17 cellular contexts compared by ENCODE assay signal in genomic region chr13:23903906-23904280, GRCh38. TPM values are rescaled to one million over a fixed set of nuclear protein-coding genes. Genes with fewer than 3 reads are reported as not detected.
DNase-seq lines count a peak whose midpoint lies in the region; ATAC-seq, FAIRE-seq and TF ChIP-seq lines count a peak whose summit lies in the region.
"Had no signal": no experiment of that assay in that cellular context is flagged by ENCODE, and none has a peak within 500 bp of the region (broad histone marks: within the 10 kb centered on the region; RNA-seq: fewer than 3 reads in every experiment).

No MANE protein-coding gene starts in this region.

- H2AK5ac ChIP-seq in H9 (ENCODE audit: insufficient read length, low read length), result no peak overlapping the region

- H3K4ac ChIP-seq in H9 (ENCODE audit: low read depth, low read length), result no peak overlapping the region

- H3K9me3 ChIP-seq in H9 (ENCODE audit: control insufficient read depth, low read depth, low read length), result no peaks in the 10 kb centered on the region
- H3K9me3 ChIP-seq: BLaER1 treated with 17β-estradiol and CSF1 and Interleukin-3, amounts not matched to agents 10 nM and 100 nM; prostate gland; SJCRH30 had no signal

- no peak overlapping the region for H2BK12ac ChIP-seq in H9 (ENCODE audit: insufficient read length, low read depth, low read length)

- TF ChIP-seq CTCF in H9 (conservative IDR thresholded peaks at IDR 0.05) (no peak), D721Med (IDR thresholded peaks at IDR 0.05; ENCODE audit: insufficient read depth, missing control alignments) (no peak)

- H3K9ac ChIP-seq in H9 (ENCODE audit: extremely low read depth, insufficient read length, low read length), result no peak overlapping the region
- H3K9ac ChIP-seq: BLaER1 treated with 17β-estradiol and CSF1 and Interleukin-3, amounts not matched to agents 10 nM and 100 nM had no signal

- H3K4me2 ChIP-seq in H9 (ENCODE audit: insufficient read depth, insufficient read length, low read length), result peak overlapping the region; percentile 44
- H3K4me2 ChIP-seq: BLaER1 treated with 17β-estradiol and CSF1 and Interleukin-3, amounts not matched to agents 10 nM and 100 nM had no signal

- FAIRE-seq in D721Med (lab: Jason Lieb, UNC), result no peak

- no peak overlapping the region for H2BK15ac ChIP-seq in H9 (ENCODE audit: low read depth, low read length)

- no peak overlapping the region for H3T11ph ChIP-seq in H9 (ENCODE audit: low read length)

- peak; percentile 46 for ATAC-seq in stimulated activated naive CD8-positive, alpha-beta T cell treated with anti-CD3 and anti-CD28 coated beads, Interleukin-15, amount 100 ng/mL, for 72 hours
- ATAC-seq in GM21576 (IDR thresholded peaks at IDR 0.05; ENCODE audit: unreplicated experiment), result no peak
- ATAC-seq: left colon had no signal

- peak overlapping the region in 1 of 2 experiments; percentile 17; a peak in 1 of 5 replicates for H3K4me3 Mint-ChIP-seq in H9
- peak overlapping the region; percentile 20 to 51 for H3K4me3 Mint-ChIP-seq in stimulated activated naive CD8-positive, alpha-beta T cell treated with anti-CD3 and anti-CD28 coated beads, Interleukin-15, amount 100 ng/mL, for 72 hours
- H3K4me3 Mint-ChIP-seq: activated T-cell treated with anti-CD3 and anti-CD28 coated beads, Interleukin-2, amount 50 U/mL, for 4 hours had no signal

- H3K14ac ChIP-seq in H9 (ENCODE audit: insufficient read depth, low read length), result peak overlapping the region; percentile 33; the same call in 1 of the 2 replicates

- no peak overlapping the region for H4K91ac ChIP-seq in H9 (ENCODE audit: insufficient read length, low read depth, low read length)

- H3K79me1 ChIP-seq in H9 (ENCODE audit: insufficient read depth, low read depth, low read length, poor library complexity, severe bottlenecking), result no peaks in the 10 kb centered on the region

- no peaks in the 10 kb centered on the region for H3K27me3 ChIP-seq in H9 (ENCODE audit: insufficient read depth, low read length)
- H3K27me3 ChIP-seq: SJCRH30 had no signal

- no peak overlapping the region for H3K27ac ChIP-seq in H9 (ENCODE audit: insufficient read length, low read depth, low read length)
- H3K27ac ChIP-seq: BLaER1 treated with 17β-estradiol and CSF1 and Interleukin-3, amounts not matched to agents 10 nM and 100 nM; prostate gland; SJCRH30 had no signal

- H2BK5ac ChIP-seq in H9 (ENCODE audit: insufficient read length, low read length), result no peak overlapping the region

- no peaks in the 10 kb centered on the region; the same call in 1 of the 2 replicates for H3K27me3 Mint-ChIP-seq in H9 (ENCODE audit: low read depth)
- H3K27me3 Mint-ChIP-seq in stimulated activated naive CD8-positive, alpha-beta T cell treated with anti-CD3 and anti-CD28 coated beads, Interleukin-15, amount 100 ng/mL, for 72 hours, result peaks cover 52% of the 10 kb centered on the region

- WGBS in H9 (ENCODE audit: extremely low coverage, insufficient read length, low lambda C conversion rate), result no CpG with 5 or more reads among the region's 16 CpGs

- no peak overlapping the region for H3K27ac Mint-ChIP-seq in H9
- no peak overlapping the region for H3K27ac Mint-ChIP-seq in stimulated activated naive CD8-positive, alpha-beta T cell treated with anti-CD3 and anti-CD28 coated beads, Interleukin-15, amount 100 ng/mL, for 72 hours

- no peak overlapping the region for H4K8ac ChIP-seq in H9 (replicated peaks; ENCODE audit: insufficient read length, low read depth, low read length)

- no peak overlapping the region for H4K5ac ChIP-seq in H9 (ENCODE audit: insufficient read length, low read depth, low read length)

- no peaks in the 10 kb centered on the region for H4K20me1 ChIP-seq in H9 (ENCODE audit: control insufficient read depth, insufficient read depth, insufficient read length)
- H4K20me1 ChIP-seq: BLaER1 treated with 17β-estradiol and CSF1 and Interleukin-3, amounts not matched to agents 10 nM and 100 nM had no signal

- no peak overlapping the region for H2AFZ ChIP-seq in H9 (ENCODE audit: low read length)

- H3K4me1 ChIP-seq in H9 (ENCODE audit: insufficient read depth, low read length), result no peaks in the 10 kb centered on the region
- H3K4me1 ChIP-seq: prostate gland, SJCRH30 had no signal

- peaks cover 6 to 11% of the 10 kb centered on the region in 2 experiments; a peak in 1 of 4 replicates for H3K4me1 Mint-ChIP-seq in H9
- peaks cover 12% of the 10 kb centered on the region for H3K4me1 Mint-ChIP-seq in stimulated activated naive CD8-positive, alpha-beta T cell treated with anti-CD3 and anti-CD28 coated beads, Interleukin-15, amount 100 ng/mL, for 72 hours

- H3K36me3 Mint-ChIP-seq in H9 (ENCODE audit: insufficient read depth in 1 of 3, low read depth in 3 of 3), result no peaks in the 10 kb centered on the region

- DNase-seq in H9, result no peak
- DNase-seq in astrocyte of the hippocampus (ENCODE audit: low read depth, low spot score), result peak; percentile 6
- DNase-seq in iPS-NIHi7 (ENCODE audit: extremely low spot score), result peak; percentile 45
- no peak for DNase-seq in stimulated activated naive CD8-positive, alpha-beta T cell treated with anti-CD3 and anti-CD28 coated beads, Interleukin-15, amount 100 ng/mL, for 72 hours
- DNase-seq in NCI-H510A treated with DMSO at 0.1 percent for 48 hours (lab: John Stamatoyannopoulos, UW), result no peak
- DNase-seq in D721Med (ENCODE audit: insufficient read length, low spot score), result no peak
- DNase-seq: activated CD4-positive, alpha-beta T cell treated with anti-CD3 and anti-CD28 coated beads, Interleukin-2, amount 50 U/mL, for 1 hour; activated T-cell treated with anti-CD3 and anti-CD28 coated beads, Interleukin-2, amount 50 U/mL, for 4 hours; amniotic stem cell; erythroblast; head of caudate nucleus; left colon; NCI-H1694; SJCRH30 had no signal

- H3K23me2 ChIP-seq in H9 (ENCODE audit: insufficient read length, low read depth, low read length, poor library complexity, severe bottlenecking), result no peaks in the 10 kb centered on the region

- H3K9me3 Mint-ChIP-seq in H9, result no peaks in the 10 kb centered on the region
- H3K9me3 Mint-ChIP-seq in stimulated activated naive CD8-positive, alpha-beta T cell treated with anti-CD3 and anti-CD28 coated beads, Interleukin-15, amount 100 ng/mL, for 72 hours, result no peaks in the 10 kb centered on the region
- H3K9me3 Mint-ChIP-seq: activated T-cell treated with anti-CD3 and anti-CD28 coated beads, Interleukin-2, amount 50 U/mL, for 4 hours had no signal

- H2BK20ac ChIP-seq in H9 (ENCODE audit: low read depth, low read length, poor library complexity, severe bottlenecking), result no peak overlapping the region

- H2BK120ac ChIP-seq in H9 (ENCODE audit: low read depth, low read length, poor library complexity, severe bottlenecking), result no peak overlapping the region

- no peak overlapping the region for H3K56ac ChIP-seq in H9 (ENCODE audit: insufficient read length, low read depth, low read length)

- H3K23ac ChIP-seq in H9 (ENCODE audit: insufficient read length, low read depth, low read length), result no peak overlapping the region

- H3K79me2 ChIP-seq in H9 (ENCODE audit: insufficient read depth, low read length), result no peaks in the 10 kb centered on the region

- H3K18ac ChIP-seq in H9 (ENCODE audit: insufficient read length, low read depth, low read length), result no peak overlapping the region

RNA-seq across cellular contexts. Expression of gene C1QTNF9B, which starts 6.6 kb away (rescaled TPM):
- not detected in 2 replicates for total RNA-seq in H9 (2021)
- total RNA-seq: activated T-cell treated with anti-CD3 and anti-CD28 coated beads, Interleukin-2, amount 50 U/mL, for 4 hours; left colon; SJCRH30 had no signal

RNA-seq across cellular contexts. Expression of gene MIPEP, which starts 14.7 kb away (rescaled TPM):
- total RNA-seq in H9 (2021), result 18.5 and 19.5 TPM in 2 replicates

Comparison
In these comparisons a context has a peak if more than half of its experiments do, and no peak if none do; other contexts are left out.
1. DNase-seq: peak in astrocyte of the hippocampus (single experiment) and iPS-NIHi7 (single experiment); none in H9 (single experiment), stimulated activated naive CD8-positive, alpha-beta T cell treated with anti-CD3 and anti-CD28 coated beads, Interleukin-15, amount 100 ng/mL, for 72 hours (0 of 2), NCI-H510A treated with DMSO at 0.1 percent for 48 hours (single experiment) and D721Med (single experiment).